Comparison of ENCODE assay signal across 1 cellular context in genomic region chr3:182739619-182740018, GRCh38.
TF ChIP-seq lines count a peak whose summit lies in the region.

No MANE protein-coding gene starts in this region.

TF ChIP-seq in GM23338, 12 proteins besides CTCF, POLR2A, EP300 and RAD21 (continued from another document):
- no peak for TF ChIP-seq REST (IDR thresholded peaks at IDR 0.05; ENCODE audit: unreplicated experiment)
- TF ChIP-seq ZNF331 (CRISPR knock-in tag; IDR thresholded peaks at IDR 0.05; ENCODE audit: low read depth): no peak
- TF ChIP-seq POLR2AphosphoS5 (IDR thresholded peaks at IDR 0.05; ENCODE audit: low read depth): no peak
- TF ChIP-seq NANOG (IDR thresholded peaks at IDR 0.05; ENCODE audit: borderline replicate concordance): no peak
